2 cellular contexts compared by ENCODE assay signal in genomic region chr11:39435641-39436040, GRCh38.
TF ChIP-seq lines count a peak whose summit lies in the region.

No MANE protein-coding gene starts in this region.

TF ChIP-seq in IMR-90, 13 proteins besides CTCF, POLR2A, EP300 and RAD21 (continued from another document):
- TF ChIP-seq USF2 (IDR thresholded peaks at IDR 0.05; ENCODE audit: low read depth, low read length) (no peak), ELK1 (IDR thresholded peaks at IDR 0.05; ENCODE audit: borderline replicate concordance, low read depth, low read length) (no peak), MAZ (IDR thresholded peaks at IDR 0.05; ENCODE audit: borderline replicate concordance, low read depth, low read length) (no peak), RFX5 (IDR thresholded peaks at IDR 0.05; ENCODE audit: low read depth, low read length) (no peak), NFE2L2 (IDR thresholded peaks at IDR 0.05; ENCODE audit: low read depth, low read length) (peak; percentile 68)

TF ChIP-seq in K562, 482 proteins besides CTCF, POLR2A, EP300 and RAD21 (continued from another document):
- TF ChIP-seq ZNF316 (IDR thresholded peaks at IDR 0.05), result peak; percentile 30; the same call in 1 of the 2 replicates
- TF ChIP-seq ZNF830 (CRISPR knock-in tag; IDR thresholded peaks at IDR 0.05), result no peak
- TF ChIP-seq MAFK (IDR thresholded peaks at IDR 0.05; ENCODE audit: low read length), result 0 out of 2 replicates have a peak, but pooled peaks have one; percentile 9
- no peak for TF ChIP-seq NRF1 (conservative IDR thresholded peaks at IDR 0.05 in 1 of 2, IDR thresholded peaks at IDR 0.05 in 1 of 2)
- TF ChIP-seq MAFF (IDR thresholded peaks at IDR 0.05; ENCODE audit: low read length), result 0 out of 2 replicates have a peak, but pooled peaks have one; percentile 13
- no peak for TF ChIP-seq ZNF384 (IDR thresholded peaks at IDR 0.05; ENCODE audit: low read depth, low read length)
- TF ChIP-seq MAFG (tag; conservative IDR thresholded peaks at IDR 0.05), result peak; percentile 71
- no peak for TF ChIP-seq ZNF146 (CRISPR knock-in tag; IDR thresholded peaks at IDR 0.05; ENCODE audit: unreplicated experiment)
- no peak for TF ChIP-seq RERE (CRISPR knock-in tag; IDR thresholded peaks at IDR 0.05; ENCODE audit: borderline replicate concordance)
- TF ChIP-seq ZNF511 (CRISPR knock-in tag; IDR thresholded peaks at IDR 0.05), result no peak
- no peak for TF ChIP-seq NCOA4 (IDR thresholded peaks at IDR 0.05; ENCODE audit: partially characterized antibody)
- TF ChIP-seq SRSF7 (optimal IDR thresholded peaks at IDR 0.05; ENCODE audit: low read depth, low read length), result no peak
